Comparison of ENCODE assay signal across 20 cellular contexts in the genomic region with DNA sequence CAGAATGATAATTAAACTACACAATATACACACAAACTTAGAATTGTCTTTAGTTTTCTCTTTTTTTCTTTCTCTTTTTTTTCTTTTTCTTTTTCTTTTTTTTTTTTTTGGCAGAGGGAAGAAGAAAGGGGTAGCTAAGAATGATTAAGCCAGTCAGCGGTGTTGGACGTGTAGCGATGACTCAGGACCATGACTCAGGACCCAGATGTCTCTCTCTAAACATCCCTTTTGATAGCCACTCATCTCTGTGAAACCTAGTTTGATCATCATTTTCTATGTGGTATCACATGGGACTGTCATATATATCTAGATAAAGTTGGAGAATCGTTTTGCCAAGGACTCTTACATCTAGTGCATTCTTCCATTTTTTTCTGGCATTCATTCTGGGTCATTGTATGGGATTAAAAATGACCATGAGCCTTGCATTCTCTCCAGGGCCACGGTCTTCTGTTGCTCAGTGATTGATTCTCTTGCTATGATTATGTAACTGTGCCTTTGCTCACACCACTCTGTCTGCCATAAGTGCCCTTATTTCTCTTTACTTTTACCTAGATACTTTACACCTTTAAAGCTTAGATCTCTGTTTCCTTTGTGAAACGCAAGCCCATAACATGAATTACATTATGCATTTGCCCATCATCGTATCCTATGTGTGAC. TPM values are rescaled to one million over a fixed set of nuclear protein-coding genes. Genes with fewer than 3 reads are reported as not detected.
DNase-seq lines count a peak whose midpoint lies in the region; ATAC-seq and TF ChIP-seq lines count a peak whose summit lies in the region.
"Had no signal": no experiment of that assay in that cellular context is flagged by ENCODE, and none has a peak within 500 bp of the region (broad histone marks: within the 10 kb centered on the region; RNA-seq: fewer than 3 reads in every experiment).

No MANE protein-coding gene starts in this region.

- no peak for ATAC-seq in HG03342 (IDR thresholded peaks at IDR 0.05; ENCODE audit: unreplicated experiment)
- ATAC-seq: stimulated activated naive B cell treated with anti-CD40 and anti-IgM and Interleukin-4, amounts not matched to agents 10 μg/mL and 1 μg/mL and 100 μg/mL, for 72 hours had no signal

- H3K36me3 ChIP-seq in kidney epithelial cell (ENCODE audit: control insufficient read depth, insufficient read depth, low read length): no peaks in the 10 kb centered on the region
- H3K36me3 ChIP-seq in left ventricle myocardium inferior: no peaks in the 10 kb centered on the region
- H3K36me3 ChIP-seq: neutrophil, sigmoid colon had no signal

- DNase-seq in SIG-M5 treated with dmso at 0.1 percent for 504 hours (lab: John Stamatoyannopoulos, UW; ENCODE audit: unreplicated experiment) (peak; percentile 5), SIG-M5 (lab: John Stamatoyannopoulos, UW) (no peak), MV-4-11 (lab: John Stamatoyannopoulos, UW) (peak; percentile 76), kidney epithelial cell (ENCODE audit: low read depth) (peak; percentile 38), left ventricle myocardium inferior (no peak)
- DNase-seq in activated T-helper 2 cell treated with anti-CD3 and anti-CD28 coated beads, Interferon-gamma antibody, Interleukin-2, Interleukin-4, amounts not matched to agents 10 μg/mL and 5 μg/mL and 100 μg/mL, durations not matched to agents 14 hours and 24 hours and 36 hours (ENCODE audit: low spot score): no peak
- DNase-seq in activated effector memory CD4-positive, alpha-beta T cell treated with Interleukin-2 at 50 U/mL for 16 hours: no peak
- DNase-seq: 8988T; activated CD4-positive, alpha-beta T cell treated with anti-CD3 and anti-CD28 coated beads, Interleukin-2, amount 50 U/mL, for 1 hour; activated gamma-delta T cell treated with Interleukin-2 at 50 U/mL for 16 hours; CD8-positive, alpha-beta memory T cell; foreskin melanocyte; GF-D8; sigmoid colon; stimulated activated naive B cell treated with anti-CD40 and anti-IgM and Interleukin-4, amounts not matched to agents 10 μg/mL and 1 μg/mL and 100 μg/mL, for 72 hours had no signal

- no peak overlapping the region for H3K4me3 ChIP-seq in kidney epithelial cell (ENCODE audit: low read depth, low read length)
- H3K4me3 ChIP-seq in left ventricle myocardium inferior: no peak overlapping the region
- H3K4me3 ChIP-seq: sigmoid colon had no signal

- H3K27me3 ChIP-seq in kidney epithelial cell (ENCODE audit: control insufficient read depth, insufficient read depth, low read length): no peaks in the 10 kb centered on the region
- peaks cover 64% of the 10 kb centered on the region for H3K27me3 ChIP-seq in left ventricle myocardium inferior (ENCODE audit: low read depth)
- H3K27me3 ChIP-seq: neutrophil, sigmoid colon had no signal

- TF ChIP-seq CTCF in kidney epithelial cell (IDR thresholded peaks at IDR 0.05; ENCODE audit: insufficient read depth, low read length, poor library complexity, severe bottlenecking): no peak
- TF ChIP-seq CTCF in left ventricle myocardium inferior (IDR thresholded peaks at IDR 0.05; ENCODE audit: borderline replicate concordance): no peak

- H3K27ac ChIP-seq in left ventricle myocardium inferior (replicated peaks): no peak overlapping the region
- H3K27ac ChIP-seq: neutrophil, sigmoid colon had no signal

- no peaks in the 10 kb centered on the region for H3K9me3 Mint-ChIP-seq in activated T-helper 2 cell treated with anti-CD3 and anti-CD28 coated beads, Interferon-gamma antibody, Interleukin-2, Interleukin-4, amounts not matched to agents 10 μg/mL and 5 μg/mL and 100 μg/mL, durations not matched to agents 14 hours and 24 hours and 36 hours
- H3K9me3 Mint-ChIP-seq: brain; mesothelial cell of epicardium; T-helper 1 cell treated with Interleukin-12 subunit alpha and Interleukin-12 subunit beta and Interleukin-4 antibody, amounts not matched to agents 30 μg/mL and 1 μg/mL, for 36 hours had no signal

- no peak overlapping the region for H3K4me3 Mint-ChIP-seq in activated T-helper 2 cell treated with anti-CD3 and anti-CD28 coated beads, Interferon-gamma antibody, Interleukin-2, Interleukin-4, amounts not matched to agents 10 μg/mL and 5 μg/mL and 100 μg/mL, durations not matched to agents 14 hours and 24 hours and 36 hours (ENCODE audit: low read depth)
- H3K4me3 Mint-ChIP-seq: brain; CD8-positive, alpha-beta memory T cell; mesothelial cell of epicardium; stimulated activated naive B cell treated with anti-CD40 and anti-IgM and Interleukin-4, amounts not matched to agents 10 μg/mL and 1 μg/mL and 100 μg/mL, for 72 hours; T-helper 1 cell treated with Interleukin-12 subunit alpha and Interleukin-12 subunit beta and Interleukin-4 antibody, amounts not matched to agents 30 μg/mL and 1 μg/mL, for 36 hours had no signal

- H3K27ac Mint-ChIP-seq in activated T-helper 2 cell treated with anti-CD3 and anti-CD28 coated beads, Interferon-gamma antibody, Interleukin-2, Interleukin-4, amounts not matched to agents 10 μg/mL and 5 μg/mL and 100 μg/mL, durations not matched to agents 14 hours and 24 hours and 36 hours: peak overlapping the region; percentile 33
- H3K27ac Mint-ChIP-seq: brain; CD8-positive, alpha-beta memory T cell; mesothelial cell of epicardium; stimulated activated naive B cell treated with anti-CD40 and anti-IgM and Interleukin-4, amounts not matched to agents 10 μg/mL and 1 μg/mL and 100 μg/mL, for 72 hours; T-helper 1 cell treated with Interleukin-12 subunit alpha and Interleukin-12 subunit beta and Interleukin-4 antibody, amounts not matched to agents 30 μg/mL and 1 μg/mL, for 36 hours had no signal

- no peaks in the 10 kb centered on the region for H3K9me3 ChIP-seq in left ventricle myocardium inferior (replicated peaks)
- H3K9me3 ChIP-seq: neutrophil, sigmoid colon had no signal

- H3K4me1 Mint-ChIP-seq in activated T-helper 2 cell treated with anti-CD3 and anti-CD28 coated beads, Interferon-gamma antibody, Interleukin-2, Interleukin-4, amounts not matched to agents 10 μg/mL and 5 μg/mL and 100 μg/mL, durations not matched to agents 14 hours and 24 hours and 36 hours (ENCODE audit: low read depth): no peaks in the 10 kb centered on the region
- H3K4me1 Mint-ChIP-seq: brain; CD8-positive, alpha-beta memory T cell; mesothelial cell of epicardium; stimulated activated naive B cell treated with anti-CD40 and anti-IgM and Interleukin-4, amounts not matched to agents 10 μg/mL and 1 μg/mL and 100 μg/mL, for 72 hours had no signal

- peaks cover 1% of the 10 kb centered on the region for H3K27me3 Mint-ChIP-seq in activated T-helper 2 cell treated with anti-CD3 and anti-CD28 coated beads, Interferon-gamma antibody, Interleukin-2, Interleukin-4, amounts not matched to agents 10 μg/mL and 5 μg/mL and 100 μg/mL, durations not matched to agents 14 hours and 24 hours and 36 hours (ENCODE audit: low read depth)

- no peaks in the 10 kb centered on the region for H3K4me1 ChIP-seq in left ventricle myocardium inferior
- H3K4me1 ChIP-seq: sigmoid colon had no signal

- H3K36me3 Mint-ChIP-seq in activated T-helper 2 cell treated with anti-CD3 and anti-CD28 coated beads, Interferon-gamma antibody, Interleukin-2, Interleukin-4, amounts not matched to agents 10 μg/mL and 5 μg/mL and 100 μg/mL, durations not matched to agents 14 hours and 24 hours and 36 hours (ENCODE audit: low read depth): no peaks in the 10 kb centered on the region
- H3K36me3 Mint-ChIP-seq: brain; CD8-positive, alpha-beta memory T cell; mesothelial cell of epicardium; stimulated activated naive B cell treated with anti-CD40 and anti-IgM and Interleukin-4, amounts not matched to agents 10 μg/mL and 1 μg/mL and 100 μg/mL, for 72 hours had no signal

- intact Hi-C loops in activated T-helper 2 cell treated with anti-CD3 and anti-CD28 coated beads, Interferon-gamma antibody, Interleukin-2, Interleukin-4, amounts not matched to agents 10 μg/mL and 5 μg/mL and 100 μg/mL, durations not matched to agents 14 hours and 24 hours and 36 hours (cut with micrococcal nuclease): loop anchor here (1.0 kb wide), 1 partner anchor 138 kb away; no protein-coding TSS in a partner anchor
- intact Hi-C loops in left ventricle myocardium inferior (cut with micrococcal nuclease): no loop called here

RNA-seq across cellular contexts. Expression of a gene that starts 26.6 kb away (rescaled TPM):
- 0.07 TPM in 1 of 2 replicates, not detected in the other for total RNA-seq in activated T-helper 2 cell treated with anti-CD3 and anti-CD28 coated beads, Interferon-gamma antibody, Interleukin-2, Interleukin-4, amounts not matched to agents 10 μg/mL and 5 μg/mL and 100 μg/mL, durations not matched to agents 14 hours and 24 hours and 36 hours
- total RNA-seq in kidney epithelial cell (1.6 TPM in 2 replicates), left ventricle myocardium inferior (1.2 TPM)
- total RNA-seq: CD8-positive, alpha-beta memory T cell had no signal

Comparison
In these comparisons a context has a peak if more than half of its experiments do, and no peak if none do; other contexts are left out.
1. DNase-seq: peak in SIG-M5 treated with dmso at 0.1 percent for 504 hours (single experiment), MV-4-11 (single experiment) and kidney epithelial cell (single experiment); none in SIG-M5 (single experiment), activated T-helper 2 cell treated with anti-CD3 and anti-CD28 coated beads, Interferon-gamma antibody, Interleukin-2, Interleukin-4, amounts not matched to agents 10 μg/mL and 5 μg/mL and 100 μg/mL, durations not matched to agents 14 hours and 24 hours and 36 hours (single experiment), left ventricle myocardium inferior (single experiment) and activated effector memory CD4-positive, alpha-beta T cell treated with Interleukin-2 at 50 U/mL for 16 hours (single experiment).